In the genomic region with DNA sequence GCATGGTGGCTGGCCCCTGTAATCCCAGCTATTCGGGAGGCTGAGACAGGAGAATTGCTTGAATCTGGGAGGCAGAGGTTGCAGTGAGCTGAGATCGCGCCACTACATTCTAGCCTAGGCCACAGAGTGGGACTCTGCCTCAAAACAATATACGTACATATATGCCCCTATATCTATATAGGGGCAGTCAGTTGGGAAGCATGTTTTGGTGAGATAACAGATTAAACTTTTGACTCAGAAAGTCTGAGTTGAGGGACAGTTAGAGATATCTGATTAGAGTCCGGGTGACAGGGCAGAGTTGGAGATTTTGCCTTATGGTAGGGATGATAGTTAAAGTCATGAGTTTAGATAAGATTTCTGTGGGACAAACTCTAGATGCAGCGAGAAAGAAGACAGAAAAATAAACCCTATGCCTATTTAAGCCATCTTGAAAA, we compare ENCODE assay signal across 27 cellular contexts.
"Had no signal": no experiment of that assay in that cellular context is flagged by ENCODE, and none has a peak within 500 bp of the region (broad histone marks: within the 10 kb centered on the region; RNA-seq: fewer than 3 reads in every experiment).

No MANE protein-coding gene starts in this region.

- H3K27me3 ChIP-seq: ovary, spleen, tibial nerve, upper lobe of right lung, uterus had no signal

- DNase-seq: cortex of kidney; effector memory CD8-positive, alpha-beta T cell; hypothalamus; immature natural killer cell; islet precursor cell; kidney glomerular epithelial cell; left colon; left ventricle myocardium inferior; lower lobe of right lung; naive thymus-derived CD8-positive, alpha-beta T cell; nephron progenitor cell; occipital lobe; ovary; posterior cingulate gyrus; psoas muscle; right cardiac atrium; spleen; stimulated activated CD4-positive, alpha-beta T cell treated with anti-CD3 and anti-CD28 coated beads, Interleukin-15, amount 100 ng/mL, for 24 hours; stimulated activated CD4-positive, alpha-beta T cell treated with anti-CD3 and anti-CD28 coated beads, Interleukin-2, amount 100 ng/mL, for 48 hours; stimulated activated naive B cell treated with anti-CD40 and anti-IgM and Interleukin-4, amounts not matched to agents 10 μg/mL and 1 μg/mL and 100 μg/mL, for 72 hours; upper lobe of right lung; uterus had no signal

- H3K27ac ChIP-seq: left ventricle myocardium inferior, lower lobe of right lung, ovary, psoas muscle, skin epidermis, spleen, thoracic aorta, tibial nerve, upper lobe of right lung, uterus had no signal

- H3K4me3 ChIP-seq: left ventricle myocardium inferior, lower lobe of right lung, ovary, psoas muscle, skin epidermis, spleen, thoracic aorta, tibial nerve, upper lobe of right lung, uterus had no signal

- H3K9me3 ChIP-seq: left ventricle myocardium inferior, lower lobe of right lung, ovary, psoas muscle, spleen, thoracic aorta, tibial nerve, upper lobe of right lung, uterus had no signal

- FAIRE-seq: endometrium, frontal cortex had no signal

- H3K36me3 ChIP-seq: left ventricle myocardium inferior, lower lobe of right lung, ovary, spleen, thoracic aorta, tibial nerve, upper lobe of right lung, uterus had no signal

- H3K4me1 ChIP-seq: psoas muscle, upper lobe of right lung, uterus had no signal
